Comparison of ENCODE assay signal across 15 cellular contexts in the genomic region with DNA sequence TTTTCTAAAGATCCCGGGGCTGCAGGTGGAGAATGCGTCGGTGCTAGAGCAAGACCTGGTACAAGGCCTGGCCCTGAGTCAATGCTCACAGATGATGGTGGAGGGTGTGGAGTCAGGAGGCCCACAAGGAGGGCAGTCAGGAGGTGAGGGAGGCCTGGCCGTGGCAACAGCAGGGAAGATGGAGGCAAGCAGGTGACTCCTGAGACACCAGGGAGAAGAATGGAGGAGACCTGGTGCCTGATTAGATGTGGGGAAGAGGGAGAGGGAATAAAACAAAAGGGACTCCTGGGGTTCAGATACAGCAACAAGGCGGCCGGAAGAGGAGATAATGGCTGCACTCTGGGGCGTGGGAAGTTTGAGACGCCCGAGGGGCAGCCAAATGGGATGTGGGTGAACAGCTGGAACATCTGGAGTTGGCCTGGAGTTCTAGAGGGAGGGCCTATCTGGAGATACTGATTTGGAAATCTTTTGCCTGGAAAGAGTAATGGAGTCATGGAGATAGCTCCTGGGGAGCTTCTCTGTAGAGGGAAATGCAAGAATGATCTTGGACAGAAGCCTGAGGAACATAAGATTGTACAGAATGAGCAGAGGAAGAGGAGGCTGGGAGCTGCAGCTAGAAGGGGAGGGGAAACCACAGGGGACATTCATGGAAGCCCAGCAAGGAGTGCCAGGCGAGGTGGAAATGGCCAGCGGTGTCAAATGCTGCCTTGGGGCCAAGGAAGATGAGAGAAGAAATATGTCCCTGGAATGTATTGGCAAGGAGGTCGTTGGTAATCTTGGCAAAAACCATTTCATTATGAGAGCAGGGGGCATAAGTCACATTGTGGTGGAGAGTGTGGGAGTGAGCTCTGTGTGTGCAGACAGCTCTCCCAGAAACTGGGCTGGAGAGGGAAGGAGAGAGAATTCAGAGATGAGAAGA.
DNase-seq lines count a peak whose midpoint lies in the region; ATAC-seq, FAIRE-seq and TF ChIP-seq lines count a peak whose summit lies in the region.
"Had no signal": no experiment of that assay in that cellular context is flagged by ENCODE, and none has a peak within 500 bp of the region (broad histone marks: within the 10 kb centered on the region; RNA-seq: fewer than 3 reads in every experiment).

No MANE protein-coding gene starts in this region.

- intact Hi-C loops in adrenal gland (cut with DNase I): no loop called here
- intact Hi-C loops in pancreas (cut with DNase I): no loop called here

- H3K9me3 ChIP-seq in adrenal gland (replicated peaks in 1 of 3) (peaks cover 0 to 6% (median 0%) of the 10 kb centered on the region in 3 donors), pancreas (no peaks in the 10 kb centered on the region)

- ATAC-seq in pancreas (peak in 3 of 4 donors; percentile 44 to 60 (median 55)), HG02798 (IDR thresholded peaks at IDR 0.05; ENCODE audit: poor library complexity, unreplicated experiment) (no peak)
- ATAC-seq: left lobe of liver had no signal

- peak overlapping the region in 3 of 5 donors; percentile 1 to 78 (median 20) for H3K27ac ChIP-seq in adrenal gland
- H3K27ac ChIP-seq in pancreas: no peak overlapping the region

- no peak for FAIRE-seq in pancreas (lab: Jason Lieb, UNC)
- FAIRE-seq: H1 had no signal

- H3K4me1 ChIP-seq in adrenal gland (replicated peaks in 1 of 2) (peaks cover 0 to 5% of the 10 kb centered on the region in 2 donors), pancreas (no peaks in the 10 kb centered on the region)

- TF ChIP-seq CTCF in adrenal gland (IDR thresholded peaks at IDR 0.05): no peak
- TF ChIP-seq CTCF in fibroblast of villous mesenchyme (IDR thresholded peaks at IDR 0.05; ENCODE audit: insufficient read depth, low read depth, low read length): no peak
- no peak for TF ChIP-seq CTCF in pancreas (IDR thresholded peaks at IDR 0.05)

- no peak for TF ChIP-seq POLR2A in adrenal gland (IDR thresholded peaks at IDR 0.05)

- DNase-seq in AG20443 (ENCODE audit: low spot score): peak; percentile 80
- peak in 2 of 7 donors; percentile 31 to 52 for DNase-seq in adrenal gland
- DNase-seq in fibroblast of villous mesenchyme (ENCODE audit: low read depth): peak; percentile 45
- DNase-seq in pancreas: no peak
- no peak for DNase-seq in activated CD4-positive, alpha-beta T cell treated with anti-CD3 and anti-CD28 coated beads for 4 hours
- DNase-seq in NCI-H2029 (lab: John Stamatoyannopoulos, UW): no peak
- no peak for DNase-seq in AG08396 (ENCODE audit: low spot score)
- DNase-seq: activated B cell treated with CpG ODN at 0.5 μM for 24 hours; activated T-cell treated with anti-CD3 and anti-CD28 coated beads, Interleukin-2, amount 50 U/mL, for 1 hour; amniotic stem cell; effector CD8-positive, alpha-beta T cell; stimulated activated CD8-positive, alpha-beta memory T cell treated with anti-CD3 and anti-CD28 coated beads, Interleukin-4, amount 100 ng/mL, for 48 hours had no signal

- 69 to 78% (median 75%) methylated on average over 12 of the region's 12 CpGs for WGBS in adrenal gland, 4 donors
- WGBS in pancreas, 2 donors: 73 to 79% methylated on average over 12 of the region's 12 CpGs

- H3K4me3 ChIP-seq in adrenal gland (no peak overlapping the region), fibroblast of villous mesenchyme (ENCODE audit: low read depth, low read length) (no peak overlapping the region), pancreas (no peak overlapping the region)

- H3K27me3 ChIP-seq in adrenal gland: no peaks in the 10 kb centered on the region
- no peaks in the 10 kb centered on the region for H3K27me3 ChIP-seq in pancreas

- H3K36me3 ChIP-seq in adrenal gland (replicated peaks in 1 of 2) (no peaks in the 10 kb centered on the region), pancreas (no peaks in the 10 kb centered on the region)

Comparison
In these comparisons a context has a peak if more than half of its experiments do, and no peak if none do; other contexts are left out.
1. DNase-seq: peak in AG20443 (single experiment) and fibroblast of villous mesenchyme (single experiment); none in pancreas (0 of 6), activated CD4-positive, alpha-beta T cell treated with anti-CD3 and anti-CD28 coated beads for 4 hours (0 of 2), NCI-H2029 (single experiment) and AG08396 (single experiment).
2. H3K27ac ChIP-seq: peak in adrenal gland (3 of 5); none in pancreas (0 of 4).